In genomic region chr14:105087308-105087962, GRCh38 we compare ENCODE assay signal across 8 cellular contexts.
A peak's percentile ranks its signal among the peaks of the same experiment; 100 is the strongest.
DNase-seq lines count a peak whose midpoint lies in the region.

No MANE protein-coding gene starts in this region.

- peaks cover 28% of the 10 kb centered on the region for H3K4me1 ChIP-seq in HUES6 (ENCODE audit: control insufficient read depth, insufficient read depth, low read length)
- peaks cover 28% of the 10 kb centered on the region for H3K4me1 ChIP-seq in adipocyte (ENCODE audit: control insufficient read depth, insufficient read depth, low read length)
- H3K4me1 ChIP-seq in iPS DF 6.9 (ENCODE audit: control insufficient read depth, insufficient read depth, low read length) = peaks cover 2% of the 10 kb centered on the region; the same call in 1 of the 2 replicates

- H3K27me3 ChIP-seq in HUES6 (ENCODE audit: control insufficient read depth, insufficient read depth, low read length) (peaks cover 47% of the 10 kb centered on the region), adipocyte (replicated peaks; ENCODE audit: control insufficient read depth, insufficient read depth, low read length) (peaks cover 4% of the 10 kb centered on the region), iPS DF 6.9 (ENCODE audit: control insufficient read depth, insufficient read depth, low read length) (peaks cover 14% of the 10 kb centered on the region; the same call in 1 of the 2 replicates)

- H3K4me3 ChIP-seq in HUES6 (ENCODE audit: low read depth, low read length) (peak overlapping the region; percentile 77), adipocyte (ENCODE audit: low read length) (peak overlapping the region; percentile 81), iPS DF 6.9 (ENCODE audit: low read length) (peak overlapping the region; percentile 31; the same call in 1 of the 2 replicates), skeletal muscle cell (ENCODE audit: low read depth, low read length) (peak overlapping the region; percentile 65)

- WGBS in iPS DF 6.9 (ENCODE audit: insufficient coverage, insufficient read length) = no CpG with 5 or more reads among the region's 60 CpGs

- H3K9me3 ChIP-seq in HUES6 (ENCODE audit: control insufficient read depth, insufficient read depth, low read depth, low read length) (no peaks in the 10 kb centered on the region), adipocyte (ENCODE audit: control insufficient read depth, low read length) (no peaks in the 10 kb centered on the region), iPS DF 6.9 (ENCODE audit: control insufficient read depth, insufficient read depth, low read length) (no peaks in the 10 kb centered on the region)

- no peak overlapping the region for H3K27ac ChIP-seq in HUES6 (ENCODE audit: low read depth, low read length)
- no peak overlapping the region for H3K27ac ChIP-seq in iPS DF 6.9 (ENCODE audit: low read length)

- peak overlapping the region; percentile 74 for H3K9ac ChIP-seq in HUES6 (ENCODE audit: low read length)
- peak overlapping the region; percentile 85 for H3K9ac ChIP-seq in adipocyte (ENCODE audit: low read length)

- DNase-seq in NCI-H146 (lab: John Stamatoyannopoulos, UW) (peak; percentile 46), NCI-H146 treated with DMSO at 0.1 percent for 48 hours (lab: John Stamatoyannopoulos, UW; ENCODE audit: unreplicated experiment) (no peak), adipocyte (ENCODE audit: low read depth) (peak; percentile 81), iPS DF 6.9 (ENCODE audit: low read depth, low spot score) (no peak), skeletal muscle cell (ENCODE audit: low read depth) (no peak), GM19240 (ENCODE audit: insufficient read length, low spot score) (no peak), GOT3 (lab: John Stamatoyannopoulos, UW) (no peak)

- H3K36me3 ChIP-seq in HUES6 (ENCODE audit: control insufficient read depth, insufficient read depth, low read length) (no peaks in the 10 kb centered on the region), adipocyte (ENCODE audit: control insufficient read depth, insufficient read depth, low read length, severe bottlenecking) (no peaks in the 10 kb centered on the region), iPS DF 6.9 (ENCODE audit: control insufficient read depth, insufficient read depth, low read length) (no peaks in the 10 kb centered on the region)

Comparison
In these comparisons a context has a peak if more than half of its experiments do, and no peak if none do; other contexts are left out.
1. DNase-seq: peak in NCI-H146 (single experiment) and adipocyte (single experiment); none in NCI-H146 treated with DMSO at 0.1 percent for 48 hours (single experiment), iPS DF 6.9 (single experiment), skeletal muscle cell (single experiment), GM19240 (single experiment) and GOT3 (single experiment).
2. H3K4me3 ChIP-seq: peak in every context shown above with its lines; median percentile 81 in adipocyte; 77 in HUES6; 65 in skeletal muscle cell; 31 in iPS DF 6.9.